In genomic region chr3:50292924-50293801, GRCh38 we compare ENCODE assay signal across 9 cellular contexts. TPM values are rescaled to one million over a fixed set of nuclear protein-coding genes. Genes with fewer than 3 reads are reported as not detected.
DNase-seq lines count a peak whose midpoint lies in the region; ATAC-seq and TF ChIP-seq lines count a peak whose summit lies in the region.
"Had no signal": no experiment of that assay in that cellular context is flagged by ENCODE, and none has a peak within 500 bp of the region (broad histone marks: within the 10 kb centered on the region; RNA-seq: fewer than 3 reads in every experiment).

No MANE protein-coding gene starts in this region.

- TF ChIP-seq CTCF in breast epithelium (IDR thresholded peaks at IDR 0.05) (no peak), upper lobe of right lung (IDR thresholded peaks at IDR 0.05) (no peak)

- H3K4me1 ChIP-seq in breast epithelium (peaks cover 5 to 11% of the 10 kb centered on the region in 2 donors), mesenchymal stem cell (ENCODE audit: control insufficient read depth, insufficient read depth, low read depth, low read length) (peaks cover 18% of the 10 kb centered on the region), upper lobe of right lung (peaks cover 18% of the 10 kb centered on the region)

- H3K4me2 ChIP-seq in mesenchymal stem cell (ENCODE audit: low read length, poor library complexity, severe bottlenecking), result peak overlapping the region; percentile 69

- no peak overlapping the region for H2AK5ac ChIP-seq in mesenchymal stem cell (ENCODE audit: low read length, severe bottlenecking)

- no peak for ATAC-seq in upper lobe of right lung
- ATAC-seq in GM19467 (IDR thresholded peaks at IDR 0.05; ENCODE audit: unreplicated experiment), result no peak

- peaks cover 31% of the 10 kb centered on the region for H3K79me1 ChIP-seq in mesenchymal stem cell (replicated peaks; ENCODE audit: low read length, poor library complexity, severe bottlenecking)

- TF ChIP-seq POLR2A in breast epithelium (IDR thresholded peaks at IDR 0.05), result no peak

- H3K4me3 Mint-ChIP-seq in activated naive CD4-positive, alpha-beta T cell treated with anti-CD3 and anti-CD28 coated beads, Interleukin-2, amount 10 ng/mL, durations not matched to agents 7 days and 5 days, result peak overlapping the region; percentile 79

- H3K4me3 ChIP-seq in breast epithelium (peak overlapping the region; percentile 96 to 99 (median 98)), mesenchymal stem cell (ENCODE audit: insufficient read depth in 1 of 2, low read depth in 1 of 2, low read length in 2 of 2) (peak overlapping the region in 1 of 2 experiments; percentile 97), upper lobe of right lung (peak overlapping the region; percentile 97)

- H3K9me3 ChIP-seq in breast epithelium (no peaks in the 10 kb centered on the region), mesenchymal stem cell (ENCODE audit: control insufficient read depth, low read length) (no peaks in the 10 kb centered on the region), upper lobe of right lung (no peaks in the 10 kb centered on the region)

- H3K9ac ChIP-seq in mesenchymal stem cell (ENCODE audit: low read length), result peak overlapping the region; percentile 88

- peak overlapping the region; percentile 95 for H3K27ac Mint-ChIP-seq in activated naive CD4-positive, alpha-beta T cell treated with anti-CD3 and anti-CD28 coated beads, Interleukin-2, amount 10 ng/mL, durations not matched to agents 7 days and 5 days

- H2AFZ ChIP-seq in mesenchymal stem cell (ENCODE audit: low read depth, low read length), result peak overlapping the region; percentile 43

- no peak overlapping the region for H3K23ac ChIP-seq in mesenchymal stem cell (ENCODE audit: low read length in 2 of 2)

- H3K27ac ChIP-seq in breast epithelium (peak overlapping the region; percentile 92 to 96), mesenchymal stem cell (ENCODE audit: low read length, poor library complexity, severe bottlenecking) (no peak overlapping the region), upper lobe of right lung (peak overlapping the region; percentile 89)

- intact Hi-C loops in breast epithelium (cut with DNase I; ENCODE audit: low total_unique reads), result no loop called here
- intact Hi-C loops in upper lobe of right lung (cut with DNase I), result no loop called here

- H3K36me3 Mint-ChIP-seq in activated naive CD4-positive, alpha-beta T cell treated with anti-CD3 and anti-CD28 coated beads, Interleukin-2, amount 10 ng/mL, durations not matched to agents 7 days and 5 days, result peaks cover 16% of the 10 kb centered on the region

- peak overlapping the region; percentile 55 for H4K91ac ChIP-seq in mesenchymal stem cell (ENCODE audit: low read length)

- peaks cover 43% of the 10 kb centered on the region for H3K4me1 Mint-ChIP-seq in activated naive CD4-positive, alpha-beta T cell treated with anti-CD3 and anti-CD28 coated beads, Interleukin-2, amount 10 ng/mL, durations not matched to agents 7 days and 5 days

- H3K36me3 ChIP-seq in breast epithelium (no peaks in the 10 kb centered on the region), mesenchymal stem cell (ENCODE audit: control insufficient read depth in 1 of 2, insufficient read depth in 2 of 2, low read depth in 1 of 2, low read length in 2 of 2) (peaks cover 29 to 37% of the 10 kb centered on the region in 2 experiments), upper lobe of right lung (peaks cover 22% of the 10 kb centered on the region)

- no peak overlapping the region for H2BK15ac ChIP-seq in mesenchymal stem cell (ENCODE audit: low read depth, poor library complexity, severe bottlenecking)

- no peak for DNase-seq in activated naive CD4-positive, alpha-beta T cell treated with anti-CD3 and anti-CD28 coated beads, Interleukin-2, amount 10 ng/mL, durations not matched to agents 7 days and 5 days
- DNase-seq in activated naive CD4-positive, alpha-beta T cell (lab: John Stamatoyannopoulos, UW), result no peak
- DNase-seq in breast epithelium (ENCODE audit: low spot score in 2 of 2) (peak in 1 of 2 donors; percentile 52), mesenchymal stem cell (no peak), upper lobe of right lung (no peak)
- DNase-seq in stimulated activated CD4-positive, alpha-beta T cell treated with anti-CD3 and anti-CD28 coated beads, Interleukin-15, amount 100 ng/mL, for 24 hours, result no peak
- no peak for DNase-seq in activated CD8-positive, alpha-beta memory T cell treated with anti-CD3 and anti-CD28 coated beads, Interleukin-2, amount 50 U/mL, for 48 hours

- H4K8ac ChIP-seq in mesenchymal stem cell (ENCODE audit: low read length), result peak overlapping the region; percentile 25

- CTCF ChIA-PET in activated naive CD4-positive, alpha-beta T cell treated with anti-CD3 and anti-CD28 coated beads, Interleukin-2, amount 10 ng/mL, durations not matched to agents 7 days and 5 days (lab: Charles Lee), result interaction anchor here (1.3 to 1.8 kb wide), 2 partner anchors 26 to 31 kb away, joined by 3 to 9 read pairs; no protein-coding TSS in a partner anchor

- peak overlapping the region in 1 of 2 experiments; percentile 6 for H3K4ac ChIP-seq in mesenchymal stem cell (ENCODE audit: low read depth in 1 of 2, low read length in 2 of 2)

- H3K27me3 Mint-ChIP-seq in activated naive CD4-positive, alpha-beta T cell treated with anti-CD3 and anti-CD28 coated beads, Interleukin-2, amount 10 ng/mL, durations not matched to agents 7 days and 5 days, result no peaks in the 10 kb centered on the region

- peak overlapping the region; percentile 16 to 41 for H3K18ac ChIP-seq in mesenchymal stem cell (ENCODE audit: low read depth in 1 of 2, low read length in 2 of 2)

- H2BK12ac ChIP-seq in mesenchymal stem cell (ENCODE audit: low read length in 2 of 2), result no peak overlapping the region

- H2BK120ac ChIP-seq in mesenchymal stem cell (ENCODE audit: low read depth, low read length), result no peak overlapping the region

- no peak overlapping the region for H3K14ac ChIP-seq in mesenchymal stem cell (ENCODE audit: low read length in 2 of 2)

- H3K27me3 ChIP-seq in breast epithelium, result no peaks in the 10 kb centered on the region
- H3K27me3 ChIP-seq in mesenchymal stem cell (ENCODE audit: control insufficient read depth in 1 of 2, insufficient read depth in 1 of 2, low read length in 2 of 2), result no peaks in the 10 kb centered on the region
- H3K27me3 ChIP-seq in upper lobe of right lung, result no peaks in the 10 kb centered on the region

- 83% methylated on average over 14 of the region's 14 CpGs for WGBS in mesenchymal stem cell

- no peak overlapping the region for H2BK5ac ChIP-seq in mesenchymal stem cell (ENCODE audit: low read depth, low read length, poor library complexity, severe bottlenecking)

- H3K9me3 Mint-ChIP-seq in activated naive CD4-positive, alpha-beta T cell treated with anti-CD3 and anti-CD28 coated beads, Interleukin-2, amount 10 ng/mL, durations not matched to agents 7 days and 5 days, result no peaks in the 10 kb centered on the region

RNA-seq across cellular contexts. Expression of gene IFRD2, which starts 0.9 kb away (rescaled TPM):
- total RNA-seq in breast epithelium, result 10 to 100 TPM; 50.4 to 82.3 (median 72.7) TPM
- 24.4 TPM for polyA plus RNA-seq in mesenchymal stem cell (2013, experiment 1 of 2)
- 23.2 TPM for polyA plus RNA-seq in mesenchymal stem cell (2013, experiment 2 of 2)
- 77.0 TPM for total RNA-seq in upper lobe of right lung

RNA-seq across cellular contexts. Expression of gene HYAL3, which starts 6.0 kb away (rescaled TPM):
- 1 to 10 TPM; 2.3 to 6.4 (median 2.7) TPM for total RNA-seq in breast epithelium
- polyA plus RNA-seq in mesenchymal stem cell (2013, experiment 1 of 2), result 4.2 TPM
- 4.2 TPM for polyA plus RNA-seq in mesenchymal stem cell (2013, experiment 2 of 2)
- total RNA-seq in upper lobe of right lung, result 2.8 TPM

RNA-seq across cellular contexts. Expression of gene NAA80, which starts 6.0 kb away (rescaled TPM):
- total RNA-seq in breast epithelium, result 1 to 10 TPM; 6.0 to 8.8 (median 8.5) TPM
- polyA plus RNA-seq in mesenchymal stem cell (2013, experiment 1 of 2), result 11.2 TPM
- 11.6 TPM for polyA plus RNA-seq in mesenchymal stem cell (2013, experiment 2 of 2)
- total RNA-seq in upper lobe of right lung, result 12.5 TPM

RNA-seq across cellular contexts. Expression of gene HYAL1, which starts 10.2 kb away (rescaled TPM):
- total RNA-seq in breast epithelium (10 to 100 TPM in 1 of 3 donors, 1 to 10 TPM in 2; 3.5 to 16.1 (median 4.8) TPM), upper lobe of right lung (78.8 TPM)
- 0.15 TPM for polyA plus RNA-seq in mesenchymal stem cell (2013, experiment 1 of 2)
- 0.11 TPM for polyA plus RNA-seq in mesenchymal stem cell (2013, experiment 2 of 2)

RNA-seq across cellular contexts. Expression of gene LSMEM2, which starts 14.3 kb away (rescaled TPM):
- total RNA-seq in breast epithelium (not detected), upper lobe of right lung (not detected)
- not detected for polyA plus RNA-seq in mesenchymal stem cell (2013, experiment 1 of 2)
- not detected for polyA plus RNA-seq in mesenchymal stem cell (2013, experiment 2 of 2)
- total RNA-seq: SK-MEL-5 had no signal
